9 cellular contexts compared by ENCODE assay signal in the genomic region with DNA sequence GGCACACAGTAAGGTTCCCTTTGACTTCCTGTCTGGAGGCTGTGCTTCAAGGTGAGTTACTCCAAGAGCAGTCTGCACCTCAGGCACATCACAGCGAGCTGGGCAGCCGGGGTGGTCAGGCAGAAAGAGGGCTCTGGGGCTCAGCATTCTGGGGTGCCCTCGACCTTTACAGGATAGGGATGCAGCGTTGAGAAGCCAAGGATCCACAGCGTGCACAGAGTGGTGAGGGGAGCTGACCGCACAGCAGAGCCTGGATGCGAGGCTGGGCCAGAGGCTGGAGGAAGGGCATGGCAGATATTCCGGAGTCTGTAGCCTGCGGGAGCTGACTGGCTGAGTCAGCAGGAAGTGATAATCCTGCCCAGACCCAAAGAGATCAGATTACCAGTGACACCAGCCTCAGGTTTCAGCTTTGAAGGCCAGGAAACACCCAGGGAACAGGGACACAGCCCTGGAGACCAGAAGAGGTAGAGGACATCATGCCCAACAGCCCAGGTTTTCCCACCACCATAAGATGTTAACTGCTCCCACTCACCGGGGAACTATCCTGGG. TPM values are rescaled to one million over a fixed set of nuclear protein-coding genes. Genes with fewer than 3 reads are reported as not detected.
A peak's percentile ranks its signal among the peaks of the same experiment; 100 is the strongest.
DNase-seq lines count a peak whose midpoint lies in the region; ATAC-seq, FAIRE-seq and TF ChIP-seq lines count a peak whose summit lies in the region.
"Had no signal": no experiment of that assay in that cellular context is flagged by ENCODE, and none has a peak within 500 bp of the region (broad histone marks: within the 10 kb centered on the region; RNA-seq: fewer than 3 reads in every experiment).

No MANE protein-coding gene starts in this region.

- no peaks in the 10 kb centered on the region for H3K9me1 ChIP-seq in keratinocyte (ENCODE audit: control insufficient read depth, extremely low read depth, insufficient read depth, low read length)

- H3K4me3 ChIP-seq in A673 (ENCODE audit: low read depth, low read length, poor library complexity, severe bottlenecking) (no peak overlapping the region), KMS-11 (IDR thresholded peaks at IDR 0.05; ENCODE audit: insufficient read depth, low read depth, low read length) (no peak overlapping the region), astrocyte of the spinal cord (ENCODE audit: low read depth, low read length) (no peak overlapping the region), keratinocyte (ENCODE audit: control insufficient read depth in 2 of 3, extremely low read depth in 1 of 3, insufficient read depth in 2 of 3, low read depth in 1 of 3, low read length in 3 of 3) (peak overlapping the region in 1 of 3 experiments; percentile 13)

- H4K20me1 ChIP-seq in KMS-11 (ENCODE audit: insufficient read depth) (no peaks in the 10 kb centered on the region), keratinocyte (ENCODE audit: control insufficient read depth, extremely low read depth, insufficient read depth, low read length) (no peaks in the 10 kb centered on the region)

- no peaks in the 10 kb centered on the region for H3K9me3 ChIP-seq in A673 (ENCODE audit: low read depth, low read length, poor library complexity, severe bottlenecking)
- no peaks in the 10 kb centered on the region for H3K9me3 ChIP-seq in keratinocyte (ENCODE audit: control insufficient read depth, low read depth, low read length)

- intact Hi-C loops in A673 (cut with micrococcal nuclease; ENCODE audit: unreplicated experiment): no loop called here

- H3K79me2 ChIP-seq in KMS-11 (ENCODE audit: insufficient read depth, low read depth) (no peaks in the 10 kb centered on the region), keratinocyte (ENCODE audit: control insufficient read depth, insufficient read depth, low read length) (no peaks in the 10 kb centered on the region)

- TF ChIP-seq CTCF in A673 (conservative IDR thresholded peaks at IDR 0.05; ENCODE audit: low read depth, low read length) (no peak), KMS-11 (conservative IDR thresholded peaks at IDR 0.05; ENCODE audit: low read depth, low read length) (no peak), astrocyte of the spinal cord (IDR thresholded peaks at IDR 0.05; ENCODE audit: low read depth, low read length) (no peak), keratinocyte (optimal IDR thresholded peaks at IDR 0.05 in 1 of 3, IDR thresholded peaks at IDR 0.05 in 1 of 3, conservative IDR thresholded peaks at IDR 0.05 in 1 of 3; ENCODE audit: extremely low read depth in 1 of 3, insufficient read depth in 2 of 3, low read length in 3 of 3) (no peak)

- DNase-seq in A673 (ENCODE audit: low spot score) (peak; percentile 61), astrocyte of the spinal cord (ENCODE audit: low read depth, low spot score) (peak; percentile 83), keratinocyte (ENCODE audit: low read depth, low spot score) (peak; percentile 17), NOMO-1 treated with DMSO at 0.1 percent for 48 hours (lab: John Stamatoyannopoulos, UW; ENCODE audit: unreplicated experiment) (no peak)
- DNase-seq: DMS79 had no signal

- no peak overlapping the region for H3K27ac ChIP-seq in A673 (ENCODE audit: low read depth, low read length, poor library complexity, severe bottlenecking)
- no peak overlapping the region for H3K27ac ChIP-seq in KMS-11
- H3K27ac ChIP-seq in keratinocyte (ENCODE audit: control insufficient read depth, insufficient read depth, low read length): peak overlapping the region; percentile 53

- POLR2A ChIA-PET in A673 (lab: Charles Lee; ENCODE audit: low non-redundant PET): no interaction called here

- in situ Hi-C loops in astrocyte of the spinal cord (cut with HindIII; ENCODE audit: low sequenced_read_pairs): no loop called here

- CTCF ChIA-PET in A673 (lab: Charles Lee): no interaction called here

- no TSS peak for BruUV-seq in A673 (replicated peaks; lab: Mats Ljungman, UMichigan)

- H2AFZ ChIP-seq in KMS-11 (ENCODE audit: low read depth) (peak overlapping the region; percentile 74; the same call in 1 of the 2 replicates), keratinocyte (ENCODE audit: control insufficient read depth, low read length) (peak overlapping the region; percentile 84)

- H3K36me3 ChIP-seq in A673 (ENCODE audit: insufficient read depth, low read length, poor library complexity, severe bottlenecking): no peaks in the 10 kb centered on the region
- H3K36me3 ChIP-seq in KMS-11 (ENCODE audit: insufficient read depth): no peaks in the 10 kb centered on the region
- no peaks in the 10 kb centered on the region for H3K36me3 ChIP-seq in keratinocyte (ENCODE audit: control insufficient read depth in 2 of 2, extremely low read depth in 1 of 2, insufficient read depth in 2 of 2, low read length in 2 of 2)

- peak; percentile 100 for FAIRE-seq in keratinocyte (lab: Jason Lieb, UNC)

- dilution Hi-C loops in keratinocyte (cut with MboI; ENCODE audit: extremely low pct_ligation_motif_present, low sequenced_read_pairs): no loop called here

- no peaks in the 10 kb centered on the region for H3K27me3 ChIP-seq in A673 (replicated peaks; ENCODE audit: insufficient read depth, low read depth, low read length, poor library complexity)
- H3K27me3 ChIP-seq in KMS-11 (ENCODE audit: insufficient read depth, low read depth): no peaks in the 10 kb centered on the region
- no peaks in the 10 kb centered on the region for H3K27me3 ChIP-seq in keratinocyte (ENCODE audit: control insufficient read depth, extremely low read depth, insufficient read depth, low read length)

- H3K4me2 ChIP-seq in KMS-11: peak overlapping the region; percentile 19; the same call in 1 of the 2 replicates
- H3K4me2 ChIP-seq in keratinocyte (ENCODE audit: control insufficient read depth, extremely low read depth, insufficient read depth, low read depth, low read length): peak overlapping the region; percentile 57

- ATAC-seq in GM18519 (IDR thresholded peaks at IDR 0.05; ENCODE audit: low FRiP score, unreplicated experiment) (no peak), GM21367 (IDR thresholded peaks at IDR 0.05; ENCODE audit: unreplicated experiment) (no peak), GM18511 (IDR thresholded peaks at IDR 0.05; ENCODE audit: unreplicated experiment) (no peak)

- H3K9ac ChIP-seq in KMS-11: no peak overlapping the region
- H3K9ac ChIP-seq in keratinocyte (ENCODE audit: control insufficient read depth, extremely low read depth, insufficient read depth, low read length): no peak overlapping the region

- H3K4me1 ChIP-seq in A673 (ENCODE audit: insufficient read depth, low read length, poor library complexity, severe bottlenecking) (peaks cover 6% of the 10 kb centered on the region), KMS-11 (ENCODE audit: low read depth, poor library complexity, severe bottlenecking) (peaks cover 11% of the 10 kb centered on the region), keratinocyte (ENCODE audit: control insufficient read depth, extremely low read depth, insufficient read depth, low read length) (peaks cover 9% of the 10 kb centered on the region)

RNA-seq across cellular contexts. Expression of a gene that starts 38.4 kb away (rescaled TPM):
- total RNA-seq in A673 (2021): 0.66 TPM in 1 of 2 replicates, not detected in the other
- 0.08 TPM in 1 of 3 replicates, not detected in the others for polyA plus RNA-seq in keratinocyte
- 0.24 TPM for polyA plus RNA-seq in keratinocyte (2011; ENCODE audit: low read depth)
- not detected in 2 replicates for polyA plus RNA-seq in keratinocyte (2011; cell fraction: cytosol; rRNA removed)
- polyA plus RNA-seq in keratinocyte (2011; cell fraction: nucleus; rRNA removed): 0.03 TPM in 1 of 2 replicates, not detected in the other
- 0.41 TPM in 1 of 2 replicates, not detected in the other for polyA plus RNA-seq in keratinocyte (2012; ENCODE audit: low replicate concordance)
- not detected in 3 replicates for polyA minus RNA-seq in keratinocyte
- polyA minus RNA-seq in keratinocyte (2011; cell fraction: cytosol; rRNA and poly(A)+ RNA removed): not detected
- polyA minus RNA-seq in keratinocyte (2011; cell fraction: nucleus; rRNA and poly(A)+ RNA removed): not detected in 2 replicates
